ENCODE assay signal across 1 cellular context in the genomic region with DNA sequence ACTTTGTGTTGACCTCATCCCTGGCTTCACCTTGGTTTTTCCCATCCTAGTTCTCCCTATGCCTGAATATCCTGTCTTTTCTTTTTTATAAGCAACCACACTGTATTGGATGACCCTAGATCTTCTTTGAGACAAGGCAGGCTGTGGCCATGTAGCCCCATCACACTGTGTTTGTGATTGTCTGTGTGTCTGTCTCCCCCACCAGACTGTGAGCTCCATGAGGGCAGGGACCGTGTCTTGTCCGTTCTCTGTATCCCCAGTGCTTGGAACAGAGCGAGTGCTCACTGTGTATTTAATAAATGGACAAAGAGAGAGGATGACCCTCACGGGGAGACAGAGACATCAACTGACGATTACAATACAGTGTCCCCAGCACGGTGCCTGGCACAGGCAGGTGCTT.
TF ChIP-seq lines count a peak whose summit lies in the region.

No MANE protein-coding gene starts in this region.

TF ChIP-seq in IMR-90, 13 proteins besides CTCF, POLR2A, EP300 and RAD21:
- TF ChIP-seq MAZ (IDR thresholded peaks at IDR 0.05; ENCODE audit: borderline replicate concordance, low read depth, low read length) (no peak), RCOR1 (IDR thresholded peaks at IDR 0.05; ENCODE audit: insufficient replicate concordance, low read length) (no peak), CHD1 (IDR thresholded peaks at IDR 0.05; ENCODE audit: low read depth, low read length) (no peak), RFX5 (IDR thresholded peaks at IDR 0.05; ENCODE audit: low read depth, low read length) (no peak), CEBPB (IDR thresholded peaks at IDR 0.05; ENCODE audit: low read depth, low read length) (no peak), MAFK (IDR thresholded peaks at IDR 0.05; ENCODE audit: low read depth, low read length) (no peak), SMC3 (IDR thresholded peaks at IDR 0.05; ENCODE audit: low read depth, low read length) (no peak), NFE2L2 (IDR thresholded peaks at IDR 0.05; ENCODE audit: low read depth, low read length) (no peak), MXI1 (IDR thresholded peaks at IDR 0.05; ENCODE audit: borderline replicate concordance, low read depth, low read length) (no peak), BHLHE40 (IDR thresholded peaks at IDR 0.05; ENCODE audit: low read depth, low read length) (no peak)
- TF ChIP-seq, protein P1, sequence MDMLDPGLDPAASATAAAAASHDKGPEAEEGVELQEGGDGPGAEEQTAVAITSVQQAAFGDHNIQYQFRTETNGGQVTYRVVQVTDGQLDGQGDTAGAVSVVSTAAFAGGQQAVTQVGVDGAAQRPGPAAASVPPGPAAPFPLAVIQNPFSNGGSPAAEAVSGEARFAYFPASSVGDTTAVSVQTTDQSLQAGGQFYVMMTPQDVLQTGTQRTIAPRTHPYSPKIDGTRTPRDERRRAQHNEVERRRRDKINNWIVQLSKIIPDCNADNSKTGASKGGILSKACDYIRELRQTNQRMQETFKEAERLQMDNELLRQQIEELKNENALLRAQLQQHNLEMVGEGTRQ (IDR thresholded peaks at IDR 0.05; ENCODE audit: low read depth, low read length): no peak
- TF ChIP-seq, protein P2, sequence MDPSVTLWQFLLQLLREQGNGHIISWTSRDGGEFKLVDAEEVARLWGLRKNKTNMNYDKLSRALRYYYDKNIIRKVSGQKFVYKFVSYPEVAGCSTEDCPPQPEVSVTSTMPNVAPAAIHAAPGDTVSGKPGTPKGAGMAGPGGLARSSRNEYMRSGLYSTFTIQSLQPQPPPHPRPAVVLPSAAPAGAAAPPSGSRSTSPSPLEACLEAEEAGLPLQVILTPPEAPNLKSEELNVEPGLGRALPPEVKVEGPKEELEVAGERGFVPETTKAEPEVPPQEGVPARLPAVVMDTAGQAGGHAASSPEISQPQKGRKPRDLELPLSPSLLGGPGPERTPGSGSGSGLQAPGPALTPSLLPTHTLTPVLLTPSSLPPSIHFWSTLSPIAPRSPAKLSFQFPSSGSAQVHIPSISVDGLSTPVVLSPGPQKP (IDR thresholded peaks at IDR 0.05; ENCODE audit: borderline replicate concordance, low read depth, low read length): no peak
TF ChIP-seq in IMR-90: peak in this region for 0.
